Comparison of ENCODE assay signal across 1 cellular context in the genomic region with DNA sequence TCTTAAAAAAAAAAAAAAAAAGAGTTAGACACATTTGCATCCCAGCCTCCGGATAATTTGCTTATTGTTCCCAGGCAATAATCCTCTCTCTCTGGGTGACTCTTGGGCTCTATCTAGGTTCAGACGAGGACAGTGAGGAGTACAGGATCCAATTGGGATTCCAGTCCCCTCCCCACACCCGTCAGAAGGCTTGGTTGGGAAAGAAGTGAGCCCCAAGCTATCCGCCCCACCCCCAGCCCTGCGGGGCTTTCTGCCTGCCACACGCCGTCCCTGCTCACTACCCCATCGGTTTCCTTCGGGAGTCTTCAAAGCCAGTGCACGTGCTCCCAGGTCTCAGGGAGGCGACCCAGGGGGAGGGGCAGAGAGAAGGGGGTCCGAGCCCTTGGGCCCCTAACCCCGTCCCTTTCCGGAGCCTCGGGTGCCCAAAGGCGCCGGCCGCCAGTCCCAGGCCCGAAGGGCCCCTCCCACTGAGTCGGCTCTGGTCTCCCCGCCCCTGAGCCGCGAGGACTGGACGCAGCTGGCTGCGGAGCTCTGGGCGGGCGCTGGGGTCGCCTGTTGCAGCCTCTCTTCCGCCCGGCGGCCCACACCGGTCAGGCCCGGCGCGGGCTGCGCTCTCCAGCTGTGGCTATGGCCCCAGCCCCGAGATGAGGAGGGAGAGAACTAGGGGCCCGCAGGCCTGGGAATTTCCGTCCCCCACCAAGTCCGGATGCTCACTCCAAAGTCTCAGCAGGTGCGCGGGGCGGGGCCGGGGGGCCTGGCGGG.
TF ChIP-seq lines count a peak whose summit lies in the region.

No MANE protein-coding gene starts in this region.

TF ChIP-seq in K562, 482 proteins besides CTCF, POLR2A, EP300 and RAD21 (continued from another document):
- TF ChIP-seq, protein P1, sequence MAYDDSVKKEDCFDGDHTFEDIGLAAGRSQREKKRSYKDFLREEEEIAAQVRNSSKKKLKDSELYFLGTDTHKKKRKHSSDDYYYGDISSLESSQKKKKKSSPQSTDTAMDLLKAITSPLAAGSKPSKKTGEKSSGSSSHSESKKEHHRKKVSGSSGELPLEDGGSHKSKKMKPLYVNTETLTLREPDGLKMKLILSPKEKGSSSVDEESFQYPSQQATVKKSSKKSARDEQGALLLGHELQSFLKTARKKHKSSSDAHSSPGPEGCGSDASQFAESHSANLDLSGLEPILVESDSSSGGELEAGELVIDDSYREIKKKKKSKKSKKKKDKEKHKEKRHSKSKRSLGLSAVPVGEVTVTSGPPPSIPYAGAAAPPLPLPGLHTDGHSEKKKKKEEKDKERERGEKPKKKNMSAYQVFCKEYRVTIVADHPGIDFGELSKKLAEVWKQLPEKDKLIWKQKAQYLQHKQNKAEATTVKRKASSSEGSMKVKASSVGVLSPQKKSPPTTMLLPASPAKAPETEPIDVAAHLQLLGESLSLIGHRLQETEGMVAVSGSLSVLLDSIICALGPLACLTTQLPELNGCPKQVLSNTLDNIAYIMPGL (CRISPR knock-in tag; IDR thresholded peaks at IDR 0.05): no peak
